9 cellular contexts compared by ENCODE assay signal in genomic region chr7:823639-824038, GRCh38. TPM values are rescaled to one million over a fixed set of nuclear protein-coding genes. Genes with fewer than 3 reads are reported as not detected.
DNase-seq lines count a peak whose midpoint lies in the region; ATAC-seq, FAIRE-seq and TF ChIP-seq lines count a peak whose summit lies in the region.
"Had no signal": no experiment of that assay in that cellular context is flagged by ENCODE, and none has a peak within 500 bp of the region (broad histone marks: within the 10 kb centered on the region; RNA-seq: fewer than 3 reads in every experiment).

No MANE protein-coding gene starts in this region.

- no peak overlapping the region for H4K5ac ChIP-seq in H9 (ENCODE audit: insufficient read length, low read depth, low read length)

- H3K27me3 ChIP-seq in H9 (ENCODE audit: insufficient read depth, low read length) (no peaks in the 10 kb centered on the region), adipocyte (replicated peaks; ENCODE audit: control insufficient read depth, insufficient read depth, low read length) (no peaks in the 10 kb centered on the region), spleen (replicated peaks in 1 of 7) (no peaks in the 10 kb centered on the region)
- H3K27me3 ChIP-seq: thyroid gland had no signal

- peaks cover 8% of the 10 kb centered on the region for H3K79me1 ChIP-seq in H9 (ENCODE audit: insufficient read depth, low read depth, low read length, poor library complexity, severe bottlenecking)

- no peak for FAIRE-seq in kidney (lab: Jason Lieb, UNC)

- H2BK20ac ChIP-seq in H9 (ENCODE audit: low read depth, low read length, poor library complexity, severe bottlenecking), result no peak overlapping the region

- no peak overlapping the region for H4K91ac ChIP-seq in H9 (ENCODE audit: insufficient read length, low read depth, low read length)

- H3K4me1 ChIP-seq in H9 (ENCODE audit: insufficient read depth, low read length) (no peaks in the 10 kb centered on the region; the same call in 1 of the 2 replicates), adipocyte (ENCODE audit: control insufficient read depth, insufficient read depth, low read length) (peaks cover 44% of the 10 kb centered on the region), kidney (ENCODE audit: control insufficient read depth in 1 of 2, insufficient read depth in 1 of 2, low read depth in 1 of 2, low read length in 2 of 2) (peaks cover 10 to 27% of the 10 kb centered on the region in 2 donors), spleen (peaks cover 5 to 89% (median 40%) of the 10 kb centered on the region in 6 donors)

- H3K56ac ChIP-seq in H9 (ENCODE audit: insufficient read length, low read depth, low read length), result no peak overlapping the region

- peaks cover 5 to 32% (median 15%) of the 10 kb centered on the region in 3 experiments; a peak in 6 of 7 replicates for H3K36me3 Mint-ChIP-seq in H9 (ENCODE audit: insufficient read depth in 1 of 3, low read depth in 3 of 3)

- no peak overlapping the region for H2BK15ac ChIP-seq in H9 (ENCODE audit: low read depth, low read length)

- no peak overlapping the region for H3K14ac ChIP-seq in H9 (ENCODE audit: insufficient read depth, low read length)

- no peak overlapping the region for H3K9ac ChIP-seq in H9 (ENCODE audit: extremely low read depth, insufficient read length, low read length)
- peak overlapping the region; percentile 79 for H3K9ac ChIP-seq in adipocyte (ENCODE audit: low read length)
- H3K9ac ChIP-seq in kidney (ENCODE audit: low read length in 2 of 2), result no peak overlapping the region
- H3K9ac ChIP-seq: parathyroid adenoma had no signal

- no peak for ATAC-seq in GM21360 (IDR thresholded peaks at IDR 0.05; ENCODE audit: unreplicated experiment)

- no peak overlapping the region for H4K8ac ChIP-seq in H9 (replicated peaks; ENCODE audit: insufficient read length, low read depth, low read length)

- H3K4me1 Mint-ChIP-seq in H9, result peaks cover 48 to 49% of the 10 kb centered on the region in 2 experiments

- no peak overlapping the region for H2AK5ac ChIP-seq in H9 (ENCODE audit: insufficient read length, low read length)

- no peak for TF ChIP-seq POLR2A in spleen (IDR thresholded peaks at IDR 0.05)

- peak overlapping the region; percentile 11 to 91 (median 53); a peak in 4 of 7 replicates for H3K27ac Mint-ChIP-seq in H9

- H3K27me3 Mint-ChIP-seq in H9 (ENCODE audit: low read depth), result no peaks in the 10 kb centered on the region

- no peaks in the 10 kb centered on the region for H3K23me2 ChIP-seq in H9 (ENCODE audit: insufficient read length, low read depth, low read length, poor library complexity, severe bottlenecking)

- no peaks in the 10 kb centered on the region for H4K20me1 ChIP-seq in H9 (ENCODE audit: control insufficient read depth, insufficient read depth, insufficient read length)

- intact Hi-C loops in kidney (cut with DNase I) (no loop called here), spleen (cut with DNase I; ENCODE audit: low total_unique reads) (no loop called here)

- H3K4me3 ChIP-seq in adipocyte (ENCODE audit: low read length), result no peak overlapping the region
- no peak overlapping the region for H3K4me3 ChIP-seq in kidney (ENCODE audit: low read length in 2 of 2)
- H3K4me3 ChIP-seq in spleen, result no peak overlapping the region
- H3K4me3 ChIP-seq: thyroid gland had no signal

- no peak overlapping the region for H3K23ac ChIP-seq in H9 (ENCODE audit: insufficient read length, low read depth, low read length)

- H3K36me3 ChIP-seq in adipocyte (ENCODE audit: control insufficient read depth, insufficient read depth, low read length, severe bottlenecking) (no peaks in the 10 kb centered on the region), kidney (ENCODE audit: control insufficient read depth in 1 of 2, insufficient read depth in 2 of 2, low read length in 2 of 2) (no peaks in the 10 kb centered on the region), spleen (peaks cover 0 to 13% (median 3%) of the 10 kb centered on the region in 6 donors)
- H3K36me3 ChIP-seq: thyroid gland had no signal

- no peak overlapping the region for H2AFZ ChIP-seq in H9 (ENCODE audit: low read length)
- H2AFZ ChIP-seq: parathyroid adenoma had no signal

- H3T11ph ChIP-seq in H9 (ENCODE audit: low read length), result no peak overlapping the region

- H2BK120ac ChIP-seq in H9 (ENCODE audit: low read depth, low read length, poor library complexity, severe bottlenecking), result no peak overlapping the region

- peaks cover 54% of the 10 kb centered on the region; the same call in 1 of the 2 replicates for H3K79me2 ChIP-seq in H9 (ENCODE audit: insufficient read depth, low read length)

- H3K27ac ChIP-seq in H9 (ENCODE audit: insufficient read length, low read depth, low read length), result no peak overlapping the region
- peak overlapping the region in 1 of 2 donors; percentile 32 for H3K27ac ChIP-seq in kidney (ENCODE audit: low read depth in 2 of 2, low read length in 2 of 2)
- peak overlapping the region in 6 of 8 donors; percentile 13 to 56 (median 32) for H3K27ac ChIP-seq in spleen
- H3K27ac ChIP-seq: parathyroid adenoma, thyroid gland had no signal

- peak overlapping the region; percentile 65 for H2BK5ac ChIP-seq in H9 (ENCODE audit: insufficient read length, low read length)

- TF ChIP-seq CTCF in H9 (conservative IDR thresholded peaks at IDR 0.05) (no peak), kidney (IDR thresholded peaks at IDR 0.05; ENCODE audit: borderline replicate concordance, extremely low read depth, insufficient read depth) (no peak), spleen (IDR thresholded peaks at IDR 0.05 in 8 of 11, conservative IDR thresholded peaks at IDR 0.05 in 3 of 11) (no peak)

- no peak overlapping the region for H2BK12ac ChIP-seq in H9 (ENCODE audit: insufficient read length, low read depth, low read length)

- DNase-seq in H9 (no peak), adipocyte (ENCODE audit: low read depth) (no peak), kidney (peak; percentile 86), spleen (peak; percentile 64), NCI-H2171 (lab: John Stamatoyannopoulos, UW) (no peak), RKO (ENCODE audit: low spot score) (no peak)
- DNase-seq: thyroid gland had no signal

- H3K18ac ChIP-seq in H9 (ENCODE audit: insufficient read length, low read depth, low read length), result no peak overlapping the region

- H3K9me3 Mint-ChIP-seq in H9, result no peaks in the 10 kb centered on the region

- no peak overlapping the region for H3K4me3 Mint-ChIP-seq in H9

- no CpG with 5 or more reads among the region's 9 CpGs for WGBS in H9 (ENCODE audit: extremely low coverage, insufficient read length, low lambda C conversion rate)
- WGBS in spleen, 5 donors, result 64 to 81% (median 77%) methylated on average over 9 of the region's 9 CpGs

- H3K9me3 ChIP-seq in H9 (ENCODE audit: control insufficient read depth, low read depth, low read length), result no peaks in the 10 kb centered on the region
- no peaks in the 10 kb centered on the region for H3K9me3 ChIP-seq in adipocyte (ENCODE audit: control insufficient read depth, low read length)
- no peaks in the 10 kb centered on the region for H3K9me3 ChIP-seq in kidney (ENCODE audit: control insufficient read depth in 1 of 2, low read length in 2 of 2)
- no peaks in the 10 kb centered on the region for H3K9me3 ChIP-seq in spleen
- H3K9me3 ChIP-seq: thyroid gland had no signal

- peak overlapping the region; percentile 5 for H3K4me2 ChIP-seq in H9 (ENCODE audit: insufficient read depth, insufficient read length, low read length)

- no peak overlapping the region for H3K4ac ChIP-seq in H9 (ENCODE audit: low read depth, low read length)

RNA-seq across cellular contexts. Expression of gene SUN1, which starts 8.6 kb away (rescaled TPM):
- total RNA-seq in H9 (2021), result 105 and 118 TPM in 2 replicates
- total RNA-seq in kidney, result 168 TPM
- polyA plus RNA-seq in kidney (ENCODE audit: insufficient read depth, low read depth, low replicate concordance), result 40.4 TPM
- 100 to 1,000 TPM; 103 to 181 (median 154) TPM for total RNA-seq in spleen
- polyA plus RNA-seq in spleen, result 10 to 100 TPM; 33.2 to 59.5 (median 54.9) TPM

RNA-seq across cellular contexts. Expression of gene GET4, which starts 52.7 kb away (rescaled TPM):
- 70.2 and 75.1 TPM in 2 replicates for total RNA-seq in H9 (2021)
- total RNA-seq in kidney, result 44.8 TPM
- 80.8 TPM for polyA plus RNA-seq in kidney (ENCODE audit: insufficient read depth, low read depth, low replicate concordance)
- 10 to 100 TPM; 25.4 to 39.5 (median 34.4) TPM for total RNA-seq in spleen
- 10 to 100 TPM; 40.0 to 63.0 (median 53.9) TPM for polyA plus RNA-seq in spleen

Comparison
In these comparisons a context has a peak if more than half of its experiments do, and no peak if none do; other contexts are left out.
1. DNase-seq: peak in kidney (single experiment) and spleen (single experiment); none in H9 (single experiment), adipocyte (single experiment), NCI-H2171 (single experiment) and RKO (single experiment).